Comparison of ENCODE assay signal across 1 cellular context in the genomic region with DNA sequence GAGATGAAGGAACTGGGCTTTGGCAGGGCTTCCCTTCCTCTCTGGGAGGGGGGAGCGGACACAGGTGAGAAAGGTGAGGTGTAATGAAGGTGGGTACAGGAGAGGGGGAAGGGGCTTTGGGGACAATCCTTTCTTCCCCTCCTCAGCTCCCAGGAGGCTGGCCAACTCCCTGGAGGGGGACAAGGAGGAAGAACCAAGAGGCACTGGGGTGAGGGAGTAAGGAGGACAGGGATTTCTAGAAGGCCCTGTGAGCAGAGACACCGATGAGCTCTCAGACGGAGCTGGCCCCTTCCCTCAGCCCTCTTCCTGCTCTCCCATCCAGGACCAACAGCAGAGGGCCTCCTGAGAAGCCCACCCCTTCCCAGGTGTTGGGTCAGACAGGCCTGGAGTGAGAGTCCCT.
TF ChIP-seq lines count a peak whose summit lies in the region.

No MANE protein-coding gene starts in this region.

TF ChIP-seq in GM23338, 12 proteins besides CTCF, POLR2A, EP300 and RAD21 (continued from another document):
- TF ChIP-seq, protein P1, sequence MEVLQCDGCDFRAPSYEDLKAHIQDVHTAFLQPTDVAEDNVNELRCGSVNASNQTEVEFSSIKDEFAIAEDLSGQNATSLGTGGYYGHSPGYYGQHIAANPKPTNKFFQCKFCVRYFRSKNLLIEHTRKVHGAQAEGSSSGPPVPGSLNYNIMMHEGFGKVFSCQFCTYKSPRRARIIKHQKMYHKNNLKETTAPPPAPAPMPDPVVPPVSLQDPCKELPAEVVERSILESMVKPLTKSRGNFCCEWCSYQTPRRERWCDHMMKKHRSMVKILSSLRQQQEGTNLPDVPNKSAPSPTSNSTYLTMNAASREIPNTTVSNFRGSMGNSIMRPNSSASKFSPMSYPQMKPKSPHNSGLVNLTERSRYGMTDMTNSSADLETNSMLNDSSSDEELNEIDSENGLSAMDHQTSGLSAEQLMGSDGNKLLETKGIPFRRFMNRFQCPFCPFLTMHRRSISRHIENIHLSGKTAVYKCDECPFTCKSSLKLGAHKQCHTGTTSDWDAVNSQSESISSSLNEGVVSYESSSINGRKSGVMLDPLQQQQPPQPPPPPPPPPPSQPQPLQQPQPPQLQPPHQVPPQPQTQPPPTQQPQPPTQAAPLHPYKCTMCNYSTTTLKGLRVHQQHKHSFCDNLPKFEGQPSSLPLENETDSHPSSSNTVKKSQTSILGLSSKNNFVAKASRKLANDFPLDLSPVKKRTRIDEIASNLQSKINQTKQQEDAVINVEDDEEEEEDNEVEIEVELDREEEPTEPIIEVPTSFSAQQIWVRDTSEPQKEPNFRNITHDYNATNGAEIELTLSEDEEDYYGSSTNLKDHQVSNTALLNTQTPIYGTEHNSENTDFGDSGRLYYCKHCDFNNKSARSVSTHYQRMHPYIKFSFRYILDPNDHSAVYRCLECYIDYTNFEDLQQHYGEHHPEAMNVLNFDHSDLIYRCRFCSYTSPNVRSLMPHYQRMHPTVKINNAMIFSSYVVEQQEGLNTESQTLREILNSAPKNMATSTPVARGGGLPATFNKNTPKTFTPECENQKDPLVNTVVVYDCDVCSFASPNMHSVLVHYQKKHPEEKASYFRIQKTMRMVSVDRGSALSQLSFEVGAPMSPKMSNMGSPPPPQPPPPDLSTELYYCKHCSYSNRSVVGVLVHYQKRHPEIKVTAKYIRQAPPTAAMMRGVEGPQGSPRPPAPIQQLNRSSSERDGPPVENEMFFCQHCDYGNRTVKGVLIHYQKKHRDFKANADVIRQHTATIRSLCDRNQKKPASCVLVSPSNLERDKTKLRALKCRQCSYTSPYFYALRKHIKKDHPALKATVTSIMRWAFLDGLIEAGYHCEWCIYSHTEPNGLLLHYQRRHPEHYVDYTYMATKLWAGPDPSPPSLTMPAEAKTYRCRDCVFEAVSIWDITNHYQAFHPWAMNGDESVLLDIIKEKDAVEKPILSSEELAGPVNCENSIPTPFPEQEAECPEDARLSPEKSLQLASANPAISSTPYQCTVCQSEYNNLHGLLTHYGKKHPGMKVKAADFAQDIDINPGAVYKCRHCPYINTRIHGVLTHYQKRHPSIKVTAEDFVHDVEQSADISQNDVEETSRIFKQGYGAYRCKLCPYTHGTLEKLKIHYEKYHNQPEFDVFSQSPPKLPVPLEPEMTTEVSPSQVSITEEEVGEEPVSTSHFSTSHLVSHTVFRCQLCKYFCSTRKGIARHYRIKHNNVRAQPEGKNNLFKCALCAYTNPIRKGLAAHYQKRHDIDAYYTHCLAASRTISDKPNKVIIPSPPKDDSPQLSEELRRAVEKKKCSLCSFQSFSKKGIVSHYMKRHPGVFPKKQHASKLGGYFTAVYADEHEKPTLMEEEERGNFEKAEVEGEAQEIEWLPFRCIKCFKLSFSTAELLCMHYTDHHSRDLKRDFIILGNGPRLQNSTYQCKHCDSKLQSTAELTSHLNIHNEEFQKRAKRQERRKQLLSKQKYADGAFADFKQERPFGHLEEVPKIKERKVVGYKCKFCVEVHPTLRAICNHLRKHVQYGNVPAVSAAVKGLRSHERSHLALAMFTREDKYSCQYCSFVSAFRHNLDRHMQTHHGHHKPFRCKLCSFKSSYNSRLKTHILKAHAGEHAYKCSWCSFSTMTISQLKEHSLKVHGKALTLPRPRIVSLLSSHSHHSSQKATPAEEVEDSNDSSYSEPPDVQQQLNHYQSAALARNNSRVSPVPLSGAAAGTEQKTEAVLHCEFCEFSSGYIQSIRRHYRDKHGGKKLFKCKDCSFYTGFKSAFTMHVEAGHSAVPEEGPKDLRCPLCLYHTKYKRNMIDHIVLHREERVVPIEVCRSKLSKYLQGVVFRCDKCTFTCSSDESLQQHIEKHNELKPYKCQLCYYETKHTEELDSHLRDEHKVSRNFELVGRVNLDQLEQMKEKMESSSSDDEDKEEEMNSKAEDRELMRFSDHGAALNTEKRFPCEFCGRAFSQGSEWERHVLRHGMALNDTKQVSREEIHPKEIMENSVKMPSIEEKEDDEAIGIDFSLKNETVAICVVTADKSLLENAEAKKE (CRISPR knock-in tag; IDR thresholded peaks at IDR 0.05) = no peak
